Comparison of ENCODE assay signal across 8 cellular contexts in genomic region chr17:78923660-78924453, GRCh38. TPM values are rescaled to one million over a fixed set of nuclear protein-coding genes. Genes with fewer than 3 reads are reported as not detected.
DNase-seq lines count a peak whose midpoint lies in the region; ATAC-seq and TF ChIP-seq lines count a peak whose summit lies in the region.

No MANE protein-coding gene starts in this region.

- peak overlapping the region; percentile 62 for H3K9ac ChIP-seq in NT2/D1 (ENCODE audit: insufficient read length, low read depth)

- peaks cover 18% of the 10 kb centered on the region for H3K36me3 ChIP-seq in NT2/D1 (ENCODE audit: insufficient read depth, insufficient read length, low read length)

- H3K27me3 ChIP-seq in NT2/D1 (ENCODE audit: insufficient read depth, insufficient read length), result no peaks in the 10 kb centered on the region

- H3K4me1 ChIP-seq in NT2/D1 (ENCODE audit: insufficient read depth, insufficient read length), result peaks cover 34% of the 10 kb centered on the region

- no peaks in the 10 kb centered on the region for H3K27me3 Mint-ChIP-seq in osteocyte (ENCODE audit: unreplicated experiment)

- DNase-seq in DMS 273 (lab: John Stamatoyannopoulos, UW; ENCODE audit: unreplicated experiment) (peak; percentile 35), DMS 273 treated with DMSO at 0.1 percent for 48 hours (lab: John Stamatoyannopoulos, UW) (no peak), NT2/D1 (ENCODE audit: low read depth, low spot score) (no peak), glomerular visceral epithelial cell (ENCODE audit: extremely low spot score) (peak; percentile 44), osteocyte (ENCODE audit: extremely low spot score, unreplicated experiment) (no peak), ureter (ENCODE audit: low spot score) (peak; percentile 86)
- DNase-seq in activated T-helper 1 cell treated with anti-CD3 and anti-CD28 coated beads, Interleukin-2, amount 50 U/mL, for 16 hours (ENCODE audit: low read depth in 1 of 2, low spot score in 1 of 2), result peak; percentile 12 to 31

- H3K36me3 Mint-ChIP-seq in osteocyte (ENCODE audit: unreplicated experiment), result peaks cover 2% of the 10 kb centered on the region

- H3K27ac Mint-ChIP-seq in osteocyte (ENCODE audit: unreplicated experiment), result peak overlapping the region; percentile 52

- peak overlapping the region; percentile 57 for H3K4me3 ChIP-seq in NT2/D1 (ENCODE audit: insufficient read length, low read depth)

- H3K4me1 Mint-ChIP-seq in osteocyte (ENCODE audit: unreplicated experiment), result peaks cover 64% of the 10 kb centered on the region

- H3K9me3 ChIP-seq in NT2/D1 (ENCODE audit: insufficient read depth, low read length), result no peaks in the 10 kb centered on the region

- H3K9me3 Mint-ChIP-seq in osteocyte (ENCODE audit: unreplicated experiment), result no peaks in the 10 kb centered on the region

- no peak for ATAC-seq in GM21717 (IDR thresholded peaks at IDR 0.05; ENCODE audit: unreplicated experiment)

- TF ChIP-seq CTCF in osteocyte (IDR thresholded peaks at IDR 0.05), result no peak

- H3K4me3 Mint-ChIP-seq in osteocyte (ENCODE audit: unreplicated experiment), result peak overlapping the region; percentile 85

RNA-seq across cellular contexts. Expression of gene TIMP2, which starts 1.3 kb away (rescaled TPM):
- total RNA-seq in osteocyte, result 1,096 and 1,211 TPM in 2 replicates
- total RNA-seq in ureter, result 118 TPM

RNA-seq across cellular contexts. Expression of gene CEP295NL, which starts 20.9 kb away (rescaled TPM):
- total RNA-seq in osteocyte (7.3 and 9.2 TPM in 2 replicates), ureter (5.2 TPM)

RNA-seq across cellular contexts. Expression of gene LGALS3BP, which starts 55.9 kb away (rescaled TPM):
- total RNA-seq in osteocyte, result 439 and 456 TPM in 2 replicates
- 393 TPM for total RNA-seq in ureter

Comparison
In these comparisons a context has a peak if more than half of its experiments do, and no peak if none do; other contexts are left out.
1. DNase-seq: peak in DMS 273 (single experiment), activated T-helper 1 cell treated with anti-CD3 and anti-CD28 coated beads, Interleukin-2, amount 50 U/mL, for 16 hours (2 of 2), glomerular visceral epithelial cell (single experiment) and ureter (single experiment); none in DMS 273 treated with DMSO at 0.1 percent for 48 hours (single experiment), NT2/D1 (single experiment) and osteocyte (single experiment).